ENCODE assay signal across 1 cellular context in the genomic region with DNA sequence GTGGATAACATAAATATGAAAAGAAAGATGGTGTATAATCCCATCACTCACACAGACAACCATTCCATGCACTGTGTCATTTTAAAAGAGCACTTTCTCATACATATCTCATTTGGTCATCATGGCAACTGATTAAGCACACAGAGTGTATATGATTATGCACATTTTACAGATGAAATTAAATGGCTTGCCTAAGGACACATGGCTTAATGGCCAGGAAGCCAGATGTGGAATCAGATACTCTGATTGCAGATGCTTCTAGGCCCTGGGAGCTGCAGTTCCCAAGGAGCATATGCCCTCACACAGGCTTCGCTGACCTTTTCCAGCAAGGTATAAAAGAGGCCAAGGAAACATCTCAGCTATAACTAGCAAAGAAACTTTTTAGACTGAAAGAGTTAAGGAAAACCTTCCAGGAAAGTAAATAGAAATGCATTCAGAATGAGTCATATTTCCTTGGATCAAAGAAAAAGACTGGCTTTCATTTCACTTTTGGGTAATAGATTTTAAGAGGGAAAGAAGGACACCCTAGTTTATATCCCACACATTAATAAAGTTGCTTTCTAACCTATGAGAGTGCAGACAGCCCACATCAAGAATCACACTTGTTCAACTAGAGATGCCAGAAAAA.
TF ChIP-seq lines count a peak whose summit lies in the region.

No MANE protein-coding gene starts in this region.

TF ChIP-seq in HepG2, 621 proteins besides CTCF, POLR2A, EP300 and RAD21 (continued from another document):
- no peak for TF ChIP-seq REST (IDR thresholded peaks at IDR 0.05; ENCODE audit: borderline replicate concordance in 1 of 2, low read depth in 1 of 2, low read length in 2 of 2)
